25 cellular contexts compared by ENCODE assay signal in the genomic region with DNA sequence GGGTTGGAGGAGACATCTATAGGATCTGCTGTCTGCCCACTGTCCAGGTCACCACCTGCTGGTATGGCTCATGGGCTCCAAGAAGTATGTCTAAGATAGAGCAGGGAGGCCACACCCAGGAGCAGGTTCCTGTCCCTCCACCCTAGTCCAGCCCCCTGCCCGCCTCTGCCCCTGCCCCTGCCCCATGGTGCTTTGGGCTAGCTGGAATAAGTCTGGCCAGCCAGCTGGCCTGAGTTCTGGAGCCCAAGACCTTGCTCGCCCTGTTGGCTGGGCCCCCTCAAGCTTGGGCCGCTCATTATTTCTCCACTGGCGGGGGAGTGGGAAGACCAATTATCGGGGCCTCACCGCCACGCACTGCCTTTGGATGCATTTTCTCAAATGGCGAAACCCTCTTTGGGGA.
"Had no signal": no experiment of that assay in that cellular context is flagged by ENCODE, and none has a peak within 500 bp of the region (broad histone marks: within the 10 kb centered on the region; RNA-seq: fewer than 3 reads in every experiment).

No MANE protein-coding gene starts in this region.

- ATAC-seq: right lobe of liver; stimulated activated effector memory CD8-positive, alpha-beta T cell treated with anti-CD3 and anti-CD28 coated beads, Interleukin-12 subunit alpha, Interleukin-12 subunit beta, amount 100 ng/mL, for 72 hours had no signal

- H3K4me3 Mint-ChIP-seq: immature natural killer cell; mesothelial cell of epicardium; naive B cell; nephron; neural crest cell; stimulated activated effector memory CD8-positive, alpha-beta T cell treated with anti-CD3 and anti-CD28 coated beads, Interleukin-12 subunit alpha, Interleukin-12 subunit beta, amount 100 ng/mL, for 72 hours; stimulated activated naive CD8-positive, alpha-beta T cell treated with anti-CD3 and anti-CD28 coated beads, Interleukin-15, Interleukin-2, amounts not matched to agents 100 ng/mL and 50 ng/mL, for 24 hours; type B pancreatic cell had no signal

- H3K27ac ChIP-seq: left ventricle myocardium inferior, neutrophil, parathyroid adenoma, right atrium auricular region, right lobe of liver, tibial nerve, uterus had no signal

- H3K4me3 ChIP-seq: left ventricle myocardium inferior, lung, right atrium auricular region, right lobe of liver, smooth muscle cell, tibial nerve, uterus had no signal

- H3K27me3 ChIP-seq: neutrophil, right atrium auricular region, right lobe of liver, tibial nerve, uterus had no signal

- DNase-seq: hypothalamus; immature natural killer cell; left ventricle myocardium inferior; mesendoderm; naive B cell; occipital lobe; right lobe of liver; stimulated activated CD4-positive, alpha-beta T cell treated with anti-CD3 and anti-CD28 coated beads, Interleukin-12 subunit alpha, Interleukin-12 subunit beta, amount 100 ng/mL, for 4 hours; stimulated activated CD4-positive, alpha-beta T cell treated with anti-CD3 and anti-CD28 coated beads, Interleukin-15, amount 100 ng/mL, for 24 hours; stimulated activated CD4-positive, alpha-beta T cell treated with anti-CD3 and anti-CD28 coated beads, Interleukin-4, amount 100 ng/mL, for 24 hours; stimulated activated naive CD4-positive, alpha-beta T cell; uterus had no signal

- H3K79me2 ChIP-seq: parathyroid adenoma had no signal

- H3K9me3 Mint-ChIP-seq: immature natural killer cell; mesothelial cell of epicardium; naive B cell; nephron; neural crest cell; stimulated activated effector memory CD8-positive, alpha-beta T cell treated with anti-CD3 and anti-CD28 coated beads, Interleukin-12 subunit alpha, Interleukin-12 subunit beta, amount 100 ng/mL, for 72 hours; stimulated activated naive CD8-positive, alpha-beta T cell treated with anti-CD3 and anti-CD28 coated beads, Interleukin-15, Interleukin-2, amounts not matched to agents 100 ng/mL and 50 ng/mL, for 24 hours; type B pancreatic cell had no signal

- H3K27ac Mint-ChIP-seq: immature natural killer cell; progenitor cell of endocrine pancreas; stimulated activated effector memory CD8-positive, alpha-beta T cell treated with anti-CD3 and anti-CD28 coated beads, Interleukin-12 subunit alpha, Interleukin-12 subunit beta, amount 100 ng/mL, for 72 hours; stimulated activated naive CD8-positive, alpha-beta T cell treated with anti-CD3 and anti-CD28 coated beads, Interleukin-15, Interleukin-2, amounts not matched to agents 100 ng/mL and 50 ng/mL, for 24 hours had no signal

- H3K9me3 ChIP-seq: left ventricle myocardium inferior, neutrophil, right atrium auricular region, right lobe of liver, tibial nerve, uterus had no signal

- H2AFZ ChIP-seq: parathyroid adenoma had no signal

- H3K4me1 Mint-ChIP-seq: immature natural killer cell; neural crest cell; stimulated activated effector memory CD8-positive, alpha-beta T cell treated with anti-CD3 and anti-CD28 coated beads, Interleukin-12 subunit alpha, Interleukin-12 subunit beta, amount 100 ng/mL, for 72 hours had no signal

- H3K36me3 Mint-ChIP-seq: immature natural killer cell; mesothelial cell of epicardium; naive B cell; stimulated activated effector memory CD8-positive, alpha-beta T cell treated with anti-CD3 and anti-CD28 coated beads, Interleukin-12 subunit alpha, Interleukin-12 subunit beta, amount 100 ng/mL, for 72 hours; type B pancreatic cell had no signal

- H3K36me3 ChIP-seq: left ventricle myocardium inferior, neutrophil, right atrium auricular region, right lobe of liver, tibial nerve, uterus had no signal

- H3K9ac ChIP-seq: parathyroid adenoma had no signal

- H3K4me1 ChIP-seq: left ventricle myocardium inferior, parathyroid adenoma, right atrium auricular region, right lobe of liver, uterus had no signal

- H3K27me3 Mint-ChIP-seq: stimulated activated naive CD8-positive, alpha-beta T cell treated with anti-CD3 and anti-CD28 coated beads, Interleukin-15, Interleukin-2, amounts not matched to agents 100 ng/mL and 50 ng/mL, for 24 hours had no signal
